ENCODE assay signal across 16 cellular contexts in the genomic region with DNA sequence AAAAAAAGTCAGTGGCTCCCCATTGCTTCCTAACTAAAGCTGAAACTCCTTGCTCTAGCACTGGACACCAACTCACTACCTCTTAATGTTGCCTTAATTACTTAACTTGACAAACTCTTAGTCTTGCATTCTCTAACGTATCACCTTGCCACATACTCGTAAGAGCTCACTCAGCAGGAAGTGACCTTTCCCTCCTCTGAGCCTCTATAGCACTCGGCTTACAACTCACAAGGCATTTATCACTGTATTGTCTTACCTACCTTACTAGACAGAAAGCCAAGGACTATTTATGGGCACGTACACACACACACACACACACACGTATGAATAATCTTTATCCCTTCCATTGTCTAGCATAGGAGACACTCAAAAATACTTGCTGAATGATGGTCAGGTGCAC. TPM values are rescaled to one million over a fixed set of nuclear protein-coding genes. Genes with fewer than 3 reads are reported as not detected.
A peak's percentile ranks its signal among the peaks of the same experiment; 100 is the strongest.
DNase-seq lines count a peak whose midpoint lies in the region; ATAC-seq and TF ChIP-seq lines count a peak whose summit lies in the region.
"Had no signal": no experiment of that assay in that cellular context is flagged by ENCODE, and none has a peak within 500 bp of the region (broad histone marks: within the 10 kb centered on the region; RNA-seq: fewer than 3 reads in every experiment).

No MANE protein-coding gene starts in this region.

- no peak overlapping the region for H3K4me3 Mint-ChIP-seq in progenitor cell of endocrine pancreas (ENCODE audit: low read depth)

- no peak for TF ChIP-seq CTCF in progenitor cell of endocrine pancreas (IDR thresholded peaks at IDR 0.05; ENCODE audit: unreplicated experiment)

- H3K27ac Mint-ChIP-seq in progenitor cell of endocrine pancreas: peak overlapping the region; percentile 86

- H3K27me3 ChIP-seq in endocrine pancreas (ENCODE audit: control insufficient read depth, insufficient read depth, low read length): no peaks in the 10 kb centered on the region
- H3K27me3 ChIP-seq: tibial artery had no signal

- no peaks in the 10 kb centered on the region for H3K9me3 ChIP-seq in endocrine pancreas (ENCODE audit: control insufficient read depth, low read length)
- H3K9me3 ChIP-seq: Caco-2, tibial artery had no signal

- H3K9ac ChIP-seq in endocrine pancreas (ENCODE audit: control insufficient read depth, insufficient read depth, low read length): no peak overlapping the region

- H3K27me3 Mint-ChIP-seq in progenitor cell of endocrine pancreas: no peaks in the 10 kb centered on the region

- no peaks in the 10 kb centered on the region for H3K36me3 ChIP-seq in endocrine pancreas (ENCODE audit: control insufficient read depth, insufficient read depth, low read length)
- H3K36me3 ChIP-seq: tibial artery had no signal

- DNase-seq in DMS79 treated with DMSO at 0.1 percent for 48 hours (lab: John Stamatoyannopoulos, UW): peak; percentile 60
- no peak for DNase-seq in DMS79 (lab: John Stamatoyannopoulos, UW)
- DNase-seq in NCI-H69 (lab: John Stamatoyannopoulos, UW): peak; percentile 88
- no peak for DNase-seq in progenitor cell of endocrine pancreas (ENCODE audit: low spot score, unreplicated experiment)
- no peak for DNase-seq in mesenteric fat pad (ENCODE audit: low spot score)
- DNase-seq in C1 segment of cervical spinal cord (lab: John Stamatoyannopoulos, UW): no peak
- DNase-seq: 8988T; activated CD4-positive, alpha-beta T cell treated with anti-CD3 and anti-CD28 coated beads, Interleukin-2, amount 50 U/mL, for 1 hour; Caco-2; cortex of kidney; KG1; tibial artery had no signal

- H3K4me3 ChIP-seq in endocrine pancreas (ENCODE audit: control insufficient read depth, insufficient read depth, low read length): peak overlapping the region; percentile 8
- H3K4me3 ChIP-seq: tibial artery had no signal

- H3K9me3 Mint-ChIP-seq in progenitor cell of endocrine pancreas (ENCODE audit: low read depth): no peaks in the 10 kb centered on the region

- H3K4me1 ChIP-seq in endocrine pancreas (ENCODE audit: control insufficient read depth, insufficient read depth, low read length): peaks cover 27% of the 10 kb centered on the region
- H3K4me1 ChIP-seq: Caco-2, tibial artery had no signal

- peaks cover 33% of the 10 kb centered on the region for H3K4me1 Mint-ChIP-seq in progenitor cell of endocrine pancreas (ENCODE audit: low read depth)

- H3K36me3 Mint-ChIP-seq in progenitor cell of endocrine pancreas (ENCODE audit: insufficient read depth): peaks cover 3% of the 10 kb centered on the region

- ATAC-seq in HG02588 (IDR thresholded peaks at IDR 0.05; ENCODE audit: unreplicated experiment): no peak

RNA-seq across cellular contexts. Expression of gene CEP41, which starts 21.2 kb away (rescaled TPM):
- total RNA-seq in progenitor cell of endocrine pancreas (29.3 and 31.8 TPM in 2 replicates), mesenteric fat pad (9.3 TPM)

RNA-seq across cellular contexts. Expression of gene CPA1, which starts 39.4 kb away (rescaled TPM):
- total RNA-seq in progenitor cell of endocrine pancreas: 17.8 and 23.7 TPM in 2 replicates
- 4.0 TPM for total RNA-seq in mesenteric fat pad
- total RNA-seq: Caco-2, kidney epithelial cell, OCI-LY7 had no signal

Comparison
In these comparisons a context has a peak if more than half of its experiments do, and no peak if none do; other contexts are left out.
1. DNase-seq: peak in DMS79 treated with DMSO at 0.1 percent for 48 hours (single experiment) and NCI-H69 (single experiment); none in DMS79 (single experiment), progenitor cell of endocrine pancreas (single experiment), mesenteric fat pad (single experiment) and C1 segment of cervical spinal cord (0 of 14).